Comparison of ENCODE assay signal across 9 cellular contexts in genomic region chr17:65495255-65496060, GRCh38.
DNase-seq lines count a peak whose midpoint lies in the region; ATAC-seq and TF ChIP-seq lines count a peak whose summit lies in the region.
"Had no signal": no experiment of that assay in that cellular context is flagged by ENCODE, and none has a peak within 500 bp of the region (broad histone marks: within the 10 kb centered on the region; RNA-seq: fewer than 3 reads in every experiment).

No MANE protein-coding gene starts in this region.

- peak in 1 of 5 donors; percentile 13 for DNase-seq in CD8-positive, alpha-beta memory T cell
- peak; percentile 66 for DNase-seq in activated effector memory CD4-positive, alpha-beta T cell treated with anti-CD3 and anti-CD28 coated beads, Interleukin-2, amount 50 U/mL, for 16 hours
- DNase-seq in lower lobe of right lung (peak; percentile 61), cerebellar cortex (ENCODE audit: low spot score) (no peak)

- H3K9me3 Mint-ChIP-seq in CD8-positive, alpha-beta memory T cell, result no peaks in the 10 kb centered on the region

- no peak overlapping the region for H3K27ac ChIP-seq in CD8-positive, alpha-beta memory T cell (ENCODE audit: low read depth, low read length)
- H3K27ac ChIP-seq in KOPT-K1 (ENCODE audit: low read depth, low read length, poor library complexity, severe bottlenecking) (peak overlapping the region; percentile 2), lower lobe of right lung (no peak overlapping the region)
- H3K27ac ChIP-seq: HL-60 had no signal

- peaks cover 6% of the 10 kb centered on the region for H3K4me1 ChIP-seq in CD8-positive, alpha-beta memory T cell (ENCODE audit: insufficient read depth, low read length)
- peaks cover 5% of the 10 kb centered on the region for H3K4me1 ChIP-seq in lower lobe of right lung

- H3K36me3 Mint-ChIP-seq in CD8-positive, alpha-beta memory T cell, result peaks cover 0 to 4% (median 0%) of the 10 kb centered on the region in 3 donors

- H3K4me3 ChIP-seq in CD8-positive, alpha-beta memory T cell (ENCODE audit: low read length), result peak overlapping the region; percentile 14
- no peak overlapping the region for H3K4me3 ChIP-seq in lower lobe of right lung

- H3K4me1 Mint-ChIP-seq in CD8-positive, alpha-beta memory T cell, result peaks cover 10 to 15% (median 14%) of the 10 kb centered on the region in 3 donors

- POLR2A ChIA-PET in CD8-positive, alpha-beta memory T cell (lab: Charles Lee), result no interaction called here

- TF ChIP-seq CTCF in lower lobe of right lung (IDR thresholded peaks at IDR 0.05), result no peak

- peak overlapping the region in 6 of 7 donors; percentile 52 to 65 (median 59) for H3K4me3 Mint-ChIP-seq in CD8-positive, alpha-beta memory T cell

- peak overlapping the region in 3 of 8 donors; percentile 4 to 21 (median 17) for H3K27ac Mint-ChIP-seq in CD8-positive, alpha-beta memory T cell

- intact Hi-C loops in lower lobe of right lung (cut with DNase I), result no loop called here

- H3K27me3 ChIP-seq in CD8-positive, alpha-beta memory T cell (ENCODE audit: insufficient read depth, low read length, poor library complexity, severe bottlenecking), result no peaks in the 10 kb centered on the region
- no peaks in the 10 kb centered on the region for H3K27me3 ChIP-seq in lower lobe of right lung (ENCODE audit: low read depth)

- no peaks in the 10 kb centered on the region for H3K9me3 ChIP-seq in CD8-positive, alpha-beta memory T cell (ENCODE audit: low read length)
- no peaks in the 10 kb centered on the region for H3K9me3 ChIP-seq in KOPT-K1 (ENCODE audit: insufficient read depth, low read length, poor library complexity, severe bottlenecking)
- no peaks in the 10 kb centered on the region for H3K9me3 ChIP-seq in lower lobe of right lung

- ATAC-seq in lower lobe of right lung, result peak; percentile 69 to 81
- no peak for ATAC-seq in GM18907 (IDR thresholded peaks at IDR 0.05; ENCODE audit: unreplicated experiment)
- no peak for ATAC-seq in HG02623 (IDR thresholded peaks at IDR 0.05; ENCODE audit: unreplicated experiment)
- ATAC-seq in GM21717 (IDR thresholded peaks at IDR 0.05; ENCODE audit: unreplicated experiment), result no peak

- H3K27me3 Mint-ChIP-seq in CD8-positive, alpha-beta memory T cell, result peaks cover 13 to 38% of the 10 kb centered on the region in 2 donors

- no peaks in the 10 kb centered on the region for H3K36me3 ChIP-seq in CD8-positive, alpha-beta memory T cell (ENCODE audit: insufficient read depth, low read length)
- H3K36me3 ChIP-seq in KOPT-K1 (ENCODE audit: insufficient read depth, low read length) (no peaks in the 10 kb centered on the region), lower lobe of right lung (no peaks in the 10 kb centered on the region)

- CTCF ChIA-PET in CD8-positive, alpha-beta memory T cell (lab: Charles Lee), result no interaction called here

Comparison
In these comparisons a context has a peak if more than half of its experiments do, and no peak if none do; other contexts are left out.
1. ATAC-seq: peak in lower lobe of right lung (2 of 2); none in GM18907 (single experiment), HG02623 (single experiment) and GM21717 (single experiment).